In genomic region chr9:134332266-134332665, GRCh38 we compare ENCODE assay signal across 10 cellular contexts.
"Had no signal": no experiment of that assay in that cellular context is flagged by ENCODE, and none has a peak within 500 bp of the region (broad histone marks: within the 10 kb centered on the region; RNA-seq: fewer than 3 reads in every experiment).

No MANE protein-coding gene starts in this region.

- DNase-seq: activated CD4-positive, alpha-beta T cell treated with anti-CD3 and anti-CD28 coated beads, Interleukin-2, amount 50 U/mL, for 1 hour; activated effector memory CD4-positive, alpha-beta T cell treated with Interleukin-2 at 50 U/mL for 16 hours; activated T-cell treated with anti-CD3 and anti-CD28 coated beads, Interleukin-2, amount 50 U/mL, for 24 hours; amniotic stem cell; body of pancreas; hypothalamus; mammary epithelial cell; T-helper 17 cell; tibial artery had no signal

- ATAC-seq: body of pancreas, T-helper 17 cell had no signal

- H3K27me3 ChIP-seq: body of pancreas, tibial artery had no signal

- H3K27ac ChIP-seq: tibial artery had no signal

- H3K36me3 ChIP-seq: tibial artery had no signal

- H3K4me3 ChIP-seq: body of pancreas, smooth muscle cell, tibial artery had no signal

- H3K9me3 ChIP-seq: body of pancreas, tibial artery had no signal
